In the genomic region with DNA sequence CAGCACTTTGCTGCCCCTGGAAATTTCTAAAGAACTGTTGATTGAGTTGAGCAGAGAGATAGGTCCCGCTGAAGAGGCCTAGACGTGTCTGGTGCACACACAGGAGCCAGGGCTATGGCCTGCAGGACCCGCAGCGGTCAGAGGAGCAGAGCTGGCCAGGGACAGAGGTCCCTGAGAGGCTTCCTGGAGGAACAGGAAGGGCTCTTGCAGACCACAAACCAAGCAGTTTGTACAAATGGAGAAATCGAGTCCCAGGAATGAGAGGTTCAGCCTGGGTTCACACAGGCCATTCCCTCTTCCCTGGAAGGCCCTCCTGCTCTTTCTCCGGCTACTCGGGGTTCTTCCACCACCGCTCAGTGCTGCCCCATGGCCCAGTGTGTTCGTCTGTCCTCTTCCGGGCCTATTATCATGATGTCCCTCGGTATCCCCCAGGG, we compare ENCODE assay signal across 1 cellular context.
TF ChIP-seq lines count a peak whose summit lies in the region.

No MANE protein-coding gene starts in this region.

TF ChIP-seq in endothelial cell of umbilical vein, 7 proteins besides CTCF, POLR2A, EP300 and RAD21 (continued from another document):
- no peak for TF ChIP-seq EZH2 (IDR thresholded peaks at IDR 0.05; ENCODE audit: borderline replicate concordance, low read depth, low read length, severe bottlenecking)
